Comparison of ENCODE assay signal across 8 cellular contexts in genomic region chr7:155764432-155764798, GRCh38. TPM values are rescaled to one million over a fixed set of nuclear protein-coding genes. Genes with fewer than 3 reads are reported as not detected.
DNase-seq lines count a peak whose midpoint lies in the region; ATAC-seq and TF ChIP-seq lines count a peak whose summit lies in the region.

No MANE protein-coding gene starts in this region.

- H2AFZ ChIP-seq in OCI-LY7 (ENCODE audit: low read length), result no peak overlapping the region
- no peak overlapping the region for H2AFZ ChIP-seq in MM.1S (ENCODE audit: low read length)

- DNase-seq in activated gamma-delta T cell treated with Interleukin-2 at 50 U/mL for 16 hours (peak; percentile 19), activated gamma-delta T cell (lab: John Stamatoyannopoulos, UW) (no peak), OCI-LY7 (ENCODE audit: low spot score) (no peak), heart left ventricle (peak in 2 of 5 donors; percentile 35 to 63), upper lobe of left lung (no peak), omental fat pad (ENCODE audit: low spot score) (no peak), MM.1S (no peak), GM13977 (ENCODE audit: low spot score) (no peak)

- ATAC-seq in heart left ventricle (peak; percentile 15 to 54 (median 40)), upper lobe of left lung (ENCODE audit: low FRiP score in 2 of 2) (no peak), omental fat pad (ENCODE audit: low FRiP score) (no peak)

- H3K9me3 ChIP-seq in OCI-LY7 (ENCODE audit: low read length), result no peaks in the 10 kb centered on the region
- no peaks in the 10 kb centered on the region for H3K9me3 ChIP-seq in heart left ventricle
- H3K9me3 ChIP-seq in upper lobe of left lung, result no peaks in the 10 kb centered on the region
- H3K9me3 ChIP-seq in MM.1S (replicated peaks; ENCODE audit: insufficient read depth, low read length), result no peaks in the 10 kb centered on the region

- TF ChIP-seq POLR2A in heart left ventricle (IDR thresholded peaks at IDR 0.05), result no peak
- TF ChIP-seq POLR2A in upper lobe of left lung (IDR thresholded peaks at IDR 0.05), result no peak

- TF ChIP-seq CTCF in OCI-LY7 (conservative IDR thresholded peaks at IDR 0.05; ENCODE audit: low read length), result no peak
- no peak for TF ChIP-seq CTCF in heart left ventricle (IDR thresholded peaks at IDR 0.05)
- TF ChIP-seq CTCF in upper lobe of left lung (IDR thresholded peaks at IDR 0.05), result no peak
- TF ChIP-seq CTCF in omental fat pad (IDR thresholded peaks at IDR 0.05), result no peak
- TF ChIP-seq CTCF in MM.1S (IDR thresholded peaks at IDR 0.05; ENCODE audit: low read length), result no peak
- TF ChIP-seq CTCF in GM13977 (IDR thresholded peaks at IDR 0.05; ENCODE audit: extremely low read depth, insufficient read depth, missing control alignments), result no peak

- H3K36me3 ChIP-seq in OCI-LY7 (ENCODE audit: insufficient read depth, low read length) (peaks cover 86% of the 10 kb centered on the region), heart left ventricle (peaks cover 0 to 66% (median 51%) of the 10 kb centered on the region in 9 donors), upper lobe of left lung (peaks cover 15 to 74% (median 31%) of the 10 kb centered on the region in 4 donors), MM.1S (replicated peaks; ENCODE audit: insufficient read depth, low read length) (peaks cover 14% of the 10 kb centered on the region)

- TF ChIP-seq EP300 in upper lobe of left lung (IDR thresholded peaks at IDR 0.05), result no peak

- 56 to 81% (median 66%) methylated on average over 8 of the region's 8 CpGs for WGBS in heart left ventricle, 4 donors
- 68 to 73% methylated on average over 8 of the region's 8 CpGs for WGBS in upper lobe of left lung, 2 donors

- peaks cover 26% of the 10 kb centered on the region; the same call in 1 of the 2 replicates for H3K79me2 ChIP-seq in OCI-LY7 (ENCODE audit: insufficient read depth, low read depth, low read length)
- peaks cover 74% of the 10 kb centered on the region for H3K79me2 ChIP-seq in MM.1S (ENCODE audit: low read length)

- H3K27ac ChIP-seq in OCI-LY7 (ENCODE audit: low read depth, low read length, poor library complexity, severe bottlenecking) (no peak overlapping the region), heart left ventricle (peak overlapping the region in 11 of 12 donors; percentile 3 to 85 (median 48)), upper lobe of left lung (peak overlapping the region in 3 of 4 donors; percentile 10 to 84 (median 65)), MM.1S (ENCODE audit: low read length) (no peak overlapping the region)

- in situ Hi-C loops in GM13977 (cut with MboI; ENCODE audit: low pct_unique_long_range_greater_than_20kb, low sequenced_read_pairs, unreplicated experiment), result loop anchor here (10.0 kb wide), 1 partner anchor 160 kb away; no protein-coding TSS in a partner anchor

- peaks cover 15% of the 10 kb centered on the region; the same call in 1 of the 2 replicates for H3F3A ChIP-seq in MM.1S (ENCODE audit: insufficient read depth, low read length)

- no TSS peak for BruUV-seq in OCI-LY7 (replicated peaks; lab: Mats Ljungman, UMichigan)

- H3K27me3 ChIP-seq in heart left ventricle, result no peaks in the 10 kb centered on the region
- H3K27me3 ChIP-seq in upper lobe of left lung, result no peaks in the 10 kb centered on the region
- H3K27me3 ChIP-seq in MM.1S (replicated peaks; ENCODE audit: insufficient read depth, low read length), result no peaks in the 10 kb centered on the region

- H3K9me2 ChIP-seq in OCI-LY7 (ENCODE audit: insufficient read depth, low read length) (no peaks in the 10 kb centered on the region), MM.1S (replicated peaks; ENCODE audit: insufficient read depth, low read length) (no peaks in the 10 kb centered on the region)

- H3K4me3 ChIP-seq in OCI-LY7 (ENCODE audit: low read depth, low read length, poor library complexity, severe bottlenecking) (no peak overlapping the region), heart left ventricle (no peak overlapping the region), upper lobe of left lung (no peak overlapping the region), MM.1S (ENCODE audit: low read length) (no peak overlapping the region)

- CTCF ChIA-PET in OCI-LY7 (lab: Charles Lee; ENCODE audit: unreplicated experiment), result no interaction called here

- no peaks in the 10 kb centered on the region for H3K4me1 ChIP-seq in OCI-LY7 (ENCODE audit: insufficient read depth, low read length, poor library complexity, severe bottlenecking)
- H3K4me1 ChIP-seq in heart left ventricle, result peaks cover 4 to 63% (median 22%) of the 10 kb centered on the region in 12 donors
- H3K4me1 ChIP-seq in upper lobe of left lung, result peaks cover 26 to 34% (median 31%) of the 10 kb centered on the region in 4 donors
- no peaks in the 10 kb centered on the region for H3K4me1 ChIP-seq in MM.1S (ENCODE audit: low read length)

- peak overlapping the region; percentile 19; the same call in 1 of the 2 replicates for H3K4me2 ChIP-seq in OCI-LY7 (ENCODE audit: low read length)
- H3K4me2 ChIP-seq in MM.1S (ENCODE audit: low read depth, low read length), result no peak overlapping the region

- H4K20me1 ChIP-seq in OCI-LY7 (ENCODE audit: insufficient read depth, low read length) (peaks cover 21% of the 10 kb centered on the region; the same call in 1 of the 2 replicates), MM.1S (ENCODE audit: insufficient read depth, low read length) (no peaks in the 10 kb centered on the region; the same call in 1 of the 2 replicates)

- POLR2A ChIA-PET in OCI-LY7 (lab: Charles Lee), result no interaction called here

- intact Hi-C loops in OCI-LY7 (cut with micrococcal nuclease; ENCODE audit: unreplicated experiment) (no loop called here), heart left ventricle (cut with DNase I) (loop anchor here in 2 of 10 donors (5.0 to 10.0 kb wide), 2 partner anchors 117 to 850 kb away; no protein-coding TSS in a partner anchor)

- no peak overlapping the region for H3K9ac ChIP-seq in MM.1S (ENCODE audit: low read length)

RNA-seq across cellular contexts. Expression of gene SHH, which starts 47.8 kb away (rescaled TPM):
- not detected in 2 replicates for total RNA-seq in OCI-LY7 (2014; rRNA removed; shearing (Covaris generic))
- total RNA-seq in OCI-LY7 (2022) (not detected in 2 replicates), heart left ventricle (not detected), upper lobe of left lung (1 to 10 TPM; 6.1 to 9.6 (median 6.2) TPM), omental fat pad (not detected)
- polyA plus RNA-seq in heart left ventricle, result not detected

Comparison
In these comparisons a context has a peak if more than half of its experiments do, and no peak if none do; other contexts are left out.
1. H3K27ac ChIP-seq: peak in heart left ventricle (11 of 12) and upper lobe of left lung (3 of 4); none in OCI-LY7 (single experiment) and MM.1S (single experiment).
2. ATAC-seq: peak in heart left ventricle (4 of 4); none in upper lobe of left lung (0 of 2) and omental fat pad (single experiment).
3. RNA of gene SHH, which starts 47.8 kb away (total RNA-seq): 6.1 to 9.6 TPM in upper lobe of left lung; not detected in OCI-LY7, not detected in heart left ventricle and not detected in omental fat pad; every median in the first group is over 4 times any median in the second.